ENCODE assay signal across 1 cellular context in the genomic region with DNA sequence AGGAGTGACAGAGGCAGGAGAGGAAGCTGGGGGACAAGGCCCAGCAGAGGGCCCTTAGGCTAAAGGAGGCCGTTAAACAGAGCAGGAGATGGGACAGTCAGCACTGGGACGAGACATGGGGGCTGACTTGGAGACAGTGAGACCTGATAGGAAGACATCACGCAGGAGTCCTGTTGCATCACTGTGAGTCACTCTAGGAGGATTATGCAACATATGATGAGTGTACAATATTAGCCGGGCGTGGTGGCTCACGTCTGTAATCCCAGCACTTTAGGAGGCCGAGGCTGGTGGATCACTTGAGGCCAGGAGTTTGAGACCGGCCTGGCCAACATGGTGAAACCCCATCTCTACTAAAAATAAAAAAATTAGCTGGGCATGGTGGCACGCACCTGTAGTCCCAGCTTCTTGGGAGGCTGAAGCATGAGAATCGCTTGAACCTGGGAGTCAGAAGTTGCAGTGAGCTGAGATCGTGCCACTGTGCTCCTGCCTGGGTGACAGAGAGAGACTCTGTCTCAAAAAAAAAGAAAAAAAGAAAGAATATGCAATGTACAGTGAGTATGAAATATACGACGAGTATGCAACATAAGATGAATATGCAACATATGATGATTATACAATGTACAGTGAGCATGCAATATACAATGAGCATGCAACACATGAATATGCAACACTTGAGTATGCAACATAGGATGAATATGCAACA.
A peak's percentile ranks its signal among the peaks of the same experiment; 100 is the strongest.
TF ChIP-seq lines count a peak whose summit lies in the region.

No MANE protein-coding gene starts in this region.

TF ChIP-seq in K562, 482 proteins besides CTCF, POLR2A, EP300 and RAD21 (continued from another document):
- TF ChIP-seq, protein P1, sequence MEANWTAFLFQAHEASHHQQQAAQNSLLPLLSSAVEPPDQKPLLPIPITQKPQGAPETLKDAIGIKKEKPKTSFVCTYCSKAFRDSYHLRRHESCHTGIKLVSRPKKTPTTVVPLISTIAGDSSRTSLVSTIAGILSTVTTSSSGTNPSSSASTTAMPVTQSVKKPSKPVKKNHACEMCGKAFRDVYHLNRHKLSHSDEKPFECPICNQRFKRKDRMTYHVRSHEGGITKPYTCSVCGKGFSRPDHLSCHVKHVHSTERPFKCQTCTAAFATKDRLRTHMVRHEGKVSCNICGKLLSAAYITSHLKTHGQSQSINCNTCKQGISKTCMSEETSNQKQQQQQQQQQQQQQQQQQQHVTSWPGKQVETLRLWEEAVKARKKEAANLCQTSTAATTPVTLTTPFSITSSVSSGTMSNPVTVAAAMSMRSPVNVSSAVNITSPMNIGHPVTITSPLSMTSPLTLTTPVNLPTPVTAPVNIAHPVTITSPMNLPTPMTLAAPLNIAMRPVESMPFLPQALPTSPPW (CRISPR knock-in tag; IDR thresholded peaks at IDR 0.05): peak; percentile 58; the same call in 1 of the 2 replicates
- TF ChIP-seq, protein P2, sequence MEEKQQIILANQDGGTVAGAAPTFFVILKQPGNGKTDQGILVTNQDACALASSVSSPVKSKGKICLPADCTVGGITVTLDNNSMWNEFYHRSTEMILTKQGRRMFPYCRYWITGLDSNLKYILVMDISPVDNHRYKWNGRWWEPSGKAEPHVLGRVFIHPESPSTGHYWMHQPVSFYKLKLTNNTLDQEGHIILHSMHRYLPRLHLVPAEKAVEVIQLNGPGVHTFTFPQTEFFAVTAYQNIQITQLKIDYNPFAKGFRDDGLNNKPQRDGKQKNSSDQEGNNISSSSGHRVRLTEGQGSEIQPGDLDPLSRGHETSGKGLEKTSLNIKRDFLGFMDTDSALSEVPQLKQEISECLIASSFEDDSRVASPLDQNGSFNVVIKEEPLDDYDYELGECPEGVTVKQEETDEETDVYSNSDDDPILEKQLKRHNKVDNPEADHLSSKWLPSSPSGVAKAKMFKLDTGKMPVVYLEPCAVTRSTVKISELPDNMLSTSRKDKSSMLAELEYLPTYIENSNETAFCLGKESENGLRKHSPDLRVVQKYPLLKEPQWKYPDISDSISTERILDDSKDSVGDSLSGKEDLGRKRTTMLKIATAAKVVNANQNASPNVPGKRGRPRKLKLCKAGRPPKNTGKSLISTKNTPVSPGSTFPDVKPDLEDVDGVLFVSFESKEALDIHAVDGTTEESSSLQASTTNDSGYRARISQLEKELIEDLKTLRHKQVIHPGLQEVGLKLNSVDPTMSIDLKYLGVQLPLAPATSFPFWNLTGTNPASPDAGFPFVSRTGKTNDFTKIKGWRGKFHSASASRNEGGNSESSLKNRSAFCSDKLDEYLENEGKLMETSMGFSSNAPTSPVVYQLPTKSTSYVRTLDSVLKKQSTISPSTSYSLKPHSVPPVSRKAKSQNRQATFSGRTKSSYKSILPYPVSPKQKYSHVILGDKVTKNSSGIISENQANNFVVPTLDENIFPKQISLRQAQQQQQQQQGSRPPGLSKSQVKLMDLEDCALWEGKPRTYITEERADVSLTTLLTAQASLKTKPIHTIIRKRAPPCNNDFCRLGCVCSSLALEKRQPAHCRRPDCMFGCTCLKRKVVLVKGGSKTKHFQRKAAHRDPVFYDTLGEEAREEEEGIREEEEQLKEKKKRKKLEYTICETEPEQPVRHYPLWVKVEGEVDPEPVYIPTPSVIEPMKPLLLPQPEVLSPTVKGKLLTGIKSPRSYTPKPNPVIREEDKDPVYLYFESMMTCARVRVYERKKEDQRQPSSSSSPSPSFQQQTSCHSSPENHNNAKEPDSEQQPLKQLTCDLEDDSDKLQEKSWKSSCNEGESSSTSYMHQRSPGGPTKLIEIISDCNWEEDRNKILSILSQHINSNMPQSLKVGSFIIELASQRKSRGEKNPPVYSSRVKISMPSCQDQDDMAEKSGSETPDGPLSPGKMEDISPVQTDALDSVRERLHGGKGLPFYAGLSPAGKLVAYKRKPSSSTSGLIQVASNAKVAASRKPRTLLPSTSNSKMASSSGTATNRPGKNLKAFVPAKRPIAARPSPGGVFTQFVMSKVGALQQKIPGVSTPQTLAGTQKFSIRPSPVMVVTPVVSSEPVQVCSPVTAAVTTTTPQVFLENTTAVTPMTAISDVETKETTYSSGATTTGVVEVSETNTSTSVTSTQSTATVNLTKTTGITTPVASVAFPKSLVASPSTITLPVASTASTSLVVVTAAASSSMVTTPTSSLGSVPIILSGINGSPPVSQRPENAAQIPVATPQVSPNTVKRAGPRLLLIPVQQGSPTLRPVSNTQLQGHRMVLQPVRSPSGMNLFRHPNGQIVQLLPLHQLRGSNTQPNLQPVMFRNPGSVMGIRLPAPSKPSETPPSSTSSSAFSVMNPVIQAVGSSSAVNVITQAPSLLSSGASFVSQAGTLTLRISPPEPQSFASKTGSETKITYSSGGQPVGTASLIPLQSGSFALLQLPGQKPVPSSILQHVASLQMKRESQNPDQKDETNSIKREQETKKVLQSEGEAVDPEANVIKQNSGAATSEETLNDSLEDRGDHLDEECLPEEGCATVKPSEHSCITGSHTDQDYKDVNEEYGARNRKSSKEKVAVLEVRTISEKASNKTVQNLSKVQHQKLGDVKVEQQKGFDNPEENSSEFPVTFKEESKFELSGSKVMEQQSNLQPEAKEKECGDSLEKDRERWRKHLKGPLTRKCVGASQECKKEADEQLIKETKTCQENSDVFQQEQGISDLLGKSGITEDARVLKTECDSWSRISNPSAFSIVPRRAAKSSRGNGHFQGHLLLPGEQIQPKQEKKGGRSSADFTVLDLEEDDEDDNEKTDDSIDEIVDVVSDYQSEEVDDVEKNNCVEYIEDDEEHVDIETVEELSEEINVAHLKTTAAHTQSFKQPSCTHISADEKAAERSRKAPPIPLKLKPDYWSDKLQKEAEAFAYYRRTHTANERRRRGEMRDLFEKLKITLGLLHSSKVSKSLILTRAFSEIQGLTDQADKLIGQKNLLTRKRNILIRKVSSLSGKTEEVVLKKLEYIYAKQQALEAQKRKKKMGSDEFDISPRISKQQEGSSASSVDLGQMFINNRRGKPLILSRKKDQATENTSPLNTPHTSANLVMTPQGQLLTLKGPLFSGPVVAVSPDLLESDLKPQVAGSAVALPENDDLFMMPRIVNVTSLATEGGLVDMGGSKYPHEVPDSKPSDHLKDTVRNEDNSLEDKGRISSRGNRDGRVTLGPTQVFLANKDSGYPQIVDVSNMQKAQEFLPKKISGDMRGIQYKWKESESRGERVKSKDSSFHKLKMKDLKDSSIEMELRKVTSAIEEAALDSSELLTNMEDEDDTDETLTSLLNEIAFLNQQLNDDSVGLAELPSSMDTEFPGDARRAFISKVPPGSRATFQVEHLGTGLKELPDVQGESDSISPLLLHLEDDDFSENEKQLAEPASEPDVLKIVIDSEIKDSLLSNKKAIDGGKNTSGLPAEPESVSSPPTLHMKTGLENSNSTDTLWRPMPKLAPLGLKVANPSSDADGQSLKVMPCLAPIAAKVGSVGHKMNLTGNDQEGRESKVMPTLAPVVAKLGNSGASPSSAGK (IDR thresholded peaks at IDR 0.05): peak; percentile 84
- TF ChIP-seq, protein P3, sequence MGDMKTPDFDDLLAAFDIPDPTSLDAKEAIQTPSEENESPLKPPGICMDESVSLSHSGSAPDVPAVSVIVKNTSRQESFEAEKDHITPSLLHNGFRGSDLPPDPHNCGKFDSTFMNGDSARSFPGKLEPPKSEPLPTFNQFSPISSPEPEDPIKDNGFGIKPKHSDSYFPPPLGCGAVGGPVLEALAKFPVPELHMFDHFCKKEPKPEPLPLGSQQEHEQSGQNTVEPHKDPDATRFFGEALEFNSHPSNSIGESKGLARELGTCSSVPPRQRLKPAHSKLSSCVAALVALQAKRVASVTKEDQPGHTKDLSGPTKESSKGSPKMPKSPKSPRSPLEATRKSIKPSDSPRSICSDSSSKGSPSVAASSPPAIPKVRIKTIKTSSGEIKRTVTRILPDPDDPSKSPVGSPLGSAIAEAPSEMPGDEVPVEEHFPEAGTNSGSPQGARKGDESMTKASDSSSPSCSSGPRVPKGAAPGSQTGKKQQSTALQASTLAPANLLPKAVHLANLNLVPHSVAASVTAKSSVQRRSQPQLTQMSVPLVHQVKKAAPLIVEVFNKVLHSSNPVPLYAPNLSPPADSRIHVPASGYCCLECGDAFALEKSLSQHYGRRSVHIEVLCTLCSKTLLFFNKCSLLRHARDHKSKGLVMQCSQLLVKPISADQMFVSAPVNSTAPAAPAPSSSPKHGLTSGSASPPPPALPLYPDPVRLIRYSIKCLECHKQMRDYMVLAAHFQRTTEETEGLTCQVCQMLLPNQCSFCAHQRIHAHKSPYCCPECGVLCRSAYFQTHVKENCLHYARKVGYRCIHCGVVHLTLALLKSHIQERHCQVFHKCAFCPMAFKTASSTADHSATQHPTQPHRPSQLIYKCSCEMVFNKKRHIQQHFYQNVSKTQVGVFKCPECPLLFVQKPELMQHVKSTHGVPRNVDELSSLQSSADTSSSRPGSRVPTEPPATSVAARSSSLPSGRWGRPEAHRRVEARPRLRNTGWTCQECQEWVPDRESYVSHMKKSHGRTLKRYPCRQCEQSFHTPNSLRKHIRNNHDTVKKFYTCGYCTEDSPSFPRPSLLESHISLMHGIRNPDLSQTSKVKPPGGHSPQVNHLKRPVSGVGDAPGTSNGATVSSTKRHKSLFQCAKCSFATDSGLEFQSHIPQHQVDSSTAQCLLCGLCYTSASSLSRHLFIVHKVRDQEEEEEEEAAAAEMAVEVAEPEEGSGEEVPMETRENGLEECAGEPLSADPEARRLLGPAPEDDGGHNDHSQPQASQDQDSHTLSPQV (IDR thresholded peaks at IDR 0.05): peak; percentile 38; the same call in 1 of the 2 replicates
- peak; percentile 88 for TF ChIP-seq SMARCC2 (IDR thresholded peaks at IDR 0.05; ENCODE audit: low read depth)
- TF ChIP-seq NCOA1 (IDR thresholded peaks at IDR 0.05; ENCODE audit: low read depth): peak; percentile 82
- peak; percentile 77; the same call in 1 of the 2 replicates for TF ChIP-seq EHMT2 (IDR thresholded peaks at IDR 0.05)
- TF ChIP-seq, protein P4, sequence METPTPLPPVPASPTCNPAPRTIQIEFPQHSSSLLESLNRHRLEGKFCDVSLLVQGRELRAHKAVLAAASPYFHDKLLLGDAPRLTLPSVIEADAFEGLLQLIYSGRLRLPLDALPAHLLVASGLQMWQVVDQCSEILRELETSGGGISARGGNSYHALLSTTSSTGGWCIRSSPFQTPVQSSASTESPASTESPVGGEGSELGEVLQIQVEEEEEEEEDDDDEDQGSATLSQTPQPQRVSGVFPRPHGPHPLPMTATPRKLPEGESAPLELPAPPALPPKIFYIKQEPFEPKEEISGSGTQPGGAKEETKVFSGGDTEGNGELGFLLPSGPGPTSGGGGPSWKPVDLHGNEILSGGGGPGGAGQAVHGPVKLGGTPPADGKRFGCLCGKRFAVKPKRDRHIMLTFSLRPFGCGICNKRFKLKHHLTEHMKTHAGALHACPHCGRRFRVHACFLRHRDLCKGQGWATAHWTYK (CRISPR knock-in tag; IDR thresholded peaks at IDR 0.05): 0 out of 2 replicates have a peak, but pooled peaks have one; percentile 27
- 0 out of 2 replicates have a peak, but pooled peaks have one; percentile 10 for TF ChIP-seq MEF2D (tag; conservative IDR thresholded peaks at IDR 0.05; ENCODE audit: low read depth)
- TF ChIP-seq, protein P5, sequence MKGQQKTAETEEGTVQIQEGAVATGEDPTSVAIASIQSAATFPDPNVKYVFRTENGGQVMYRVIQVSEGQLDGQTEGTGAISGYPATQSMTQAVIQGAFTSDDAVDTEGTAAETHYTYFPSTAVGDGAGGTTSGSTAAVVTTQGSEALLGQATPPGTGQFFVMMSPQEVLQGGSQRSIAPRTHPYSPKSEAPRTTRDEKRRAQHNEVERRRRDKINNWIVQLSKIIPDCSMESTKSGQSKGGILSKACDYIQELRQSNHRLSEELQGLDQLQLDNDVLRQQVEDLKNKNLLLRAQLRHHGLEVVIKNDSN (CRISPR knock-in tag; IDR thresholded peaks at IDR 0.05): peak; percentile 10; the same call in 1 of the 2 replicates
- TF ChIP-seq MAFK (IDR thresholded peaks at IDR 0.05; ENCODE audit: low read length): peak; percentile 65
- TF ChIP-seq ZFX (CRISPR knock-in tag; IDR thresholded peaks at IDR 0.05): peak; percentile 46
- peak; percentile 64; the same call in 1 of the 2 replicates for TF ChIP-seq LEF1 (IDR thresholded peaks at IDR 0.05)
- 0 out of 2 replicates have a peak, but pooled peaks have one; percentile 52 for TF ChIP-seq ZNF589 (CRISPR knock-in tag; IDR thresholded peaks at IDR 0.05; ENCODE audit: low read depth)
- TF ChIP-seq NEUROD1 (IDR thresholded peaks at IDR 0.05; ENCODE audit: borderline replicate concordance, low read depth, low read length, partially characterized antibody): peak; percentile 31
- TF ChIP-seq TCF3 (CRISPR knock-in tag; IDR thresholded peaks at IDR 0.05): peak; percentile 59; the same call in 1 of the 2 replicates
- TF ChIP-seq BCOR (IDR thresholded peaks at IDR 0.05): peak; percentile 53; the same call in 1 of the 2 replicates
- TF ChIP-seq FOSL1 (tag; conservative IDR thresholded peaks at IDR 0.05): peak; percentile 100
- TF ChIP-seq SMAD4 (CRISPR knock-in tag; conservative IDR thresholded peaks at IDR 0.05): peak; percentile 96
- peak; percentile 62 for TF ChIP-seq EP400 (IDR thresholded peaks at IDR 0.05)
- peak; percentile 98 for TF ChIP-seq ATF7 (IDR thresholded peaks at IDR 0.05)
- TF ChIP-seq, protein P6, sequence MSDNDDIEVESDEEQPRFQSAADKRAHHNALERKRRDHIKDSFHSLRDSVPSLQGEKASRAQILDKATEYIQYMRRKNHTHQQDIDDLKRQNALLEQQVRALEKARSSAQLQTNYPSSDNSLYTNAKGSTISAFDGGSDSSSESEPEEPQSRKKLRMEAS (CRISPR knock-in tag; IDR thresholded peaks at IDR 0.05): peak; percentile 63; the same call in 1 of the 2 replicates
